In the genomic region with DNA sequence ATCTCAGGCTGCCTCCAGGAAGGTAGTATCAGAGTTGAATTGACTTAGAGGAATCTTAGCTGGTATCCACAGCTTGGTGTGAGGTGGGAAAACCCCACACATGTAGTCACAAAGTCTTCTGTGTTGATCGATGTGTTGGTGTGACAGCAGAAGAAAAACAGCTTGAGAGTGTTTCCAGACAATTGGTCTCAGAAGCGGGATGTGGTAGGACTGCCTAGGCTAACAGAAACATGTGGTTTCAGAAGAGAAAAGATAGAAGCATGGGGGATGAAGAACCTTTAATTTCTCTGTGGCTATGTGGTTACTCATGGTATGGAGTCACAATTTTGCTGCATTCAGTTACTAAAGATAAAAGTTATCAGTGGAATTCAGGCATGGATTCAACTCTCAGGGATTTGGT, we compare ENCODE assay signal across 1 cellular context.
TF ChIP-seq lines count a peak whose summit lies in the region.

No MANE protein-coding gene starts in this region.

TF ChIP-seq in GM12878, 131 proteins besides CTCF, POLR2A, EP300 and RAD21 (continued from another document):
- TF ChIP-seq ZBTB33 (IDR thresholded peaks at IDR 0.05) (no peak), GATAD2B (conservative IDR thresholded peaks at IDR 0.05; ENCODE audit: low read depth) (no peak), IKZF2 (IDR thresholded peaks at IDR 0.05) (peak; percentile 84 to 85), ELK1 (IDR thresholded peaks at IDR 0.05; ENCODE audit: low read depth, low read length) (no peak), ASH2L (IDR thresholded peaks at IDR 0.05; ENCODE audit: borderline replicate concordance, low read depth) (no peak), TCF12 (IDR thresholded peaks at IDR 0.05; ENCODE audit: low read depth, low read length) (peak; percentile 69; the same call in 1 of the 2 replicates), CHD1 (IDR thresholded peaks at IDR 0.05; ENCODE audit: low read depth, low read length) (no peak), MTA3 (IDR thresholded peaks at IDR 0.05; ENCODE audit: borderline replicate concordance, low read length) (no peak), NFIC (IDR thresholded peaks at IDR 0.05; ENCODE audit: low read depth, low read length) (no peak), MXI1 (IDR thresholded peaks at IDR 0.05; ENCODE audit: low read depth, low read length) (no peak), IRF4 (IDR thresholded peaks at IDR 0.05; ENCODE audit: low read depth, low read length) (no peak), ZNF207 (IDR thresholded peaks at IDR 0.05; ENCODE audit: borderline replicate concordance) (0 out of 2 replicates have a peak, but pooled peaks have one; percentile 1), TBL1XR1 (IDR thresholded peaks at IDR 0.05; ENCODE audit: low read depth, low read length) (no peak), ZBTB11 (CRISPR knock-in tag; IDR thresholded peaks at IDR 0.05) (no peak), DPF2 (IDR thresholded peaks at IDR 0.05) (peak; percentile 17; the same call in 1 of the 2 replicates), SMAD1 (IDR thresholded peaks at IDR 0.05; ENCODE audit: low read depth, partially characterized antibody) (no peak), STAT1 (conservative IDR thresholded peaks at IDR 0.05) (no peak), HDAC6 (IDR thresholded peaks at IDR 0.05; ENCODE audit: unreplicated experiment) (no peak), SREBF2 (IDR thresholded peaks at IDR 0.05; ENCODE audit: low read length) (no peak)
- TF ChIP-seq, protein P1, sequence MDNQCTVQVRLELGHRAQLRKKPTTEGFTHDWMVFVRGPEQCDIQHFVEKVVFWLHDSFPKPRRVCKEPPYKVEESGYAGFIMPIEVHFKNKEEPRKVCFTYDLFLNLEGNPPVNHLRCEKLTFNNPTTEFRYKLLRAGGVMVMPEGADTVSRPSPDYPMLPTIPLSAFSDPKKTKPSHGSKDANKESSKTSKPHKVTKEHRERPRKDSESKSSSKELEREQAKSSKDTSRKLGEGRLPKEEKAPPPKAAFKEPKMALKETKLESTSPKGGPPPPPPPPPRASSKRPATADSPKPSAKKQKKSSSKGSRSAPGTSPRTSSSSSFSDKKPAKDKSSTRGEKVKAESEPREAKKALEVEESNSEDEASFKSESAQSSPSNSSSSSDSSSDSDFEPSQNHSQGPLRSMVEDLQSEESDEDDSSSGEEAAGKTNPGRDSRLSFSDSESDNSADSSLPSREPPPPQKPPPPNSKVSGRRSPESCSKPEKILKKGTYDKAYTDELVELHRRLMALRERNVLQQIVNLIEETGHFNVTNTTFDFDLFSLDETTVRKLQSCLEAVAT (IDR thresholded peaks at IDR 0.05), result peak; percentile 64
